ENCODE assay signal across 28 cellular contexts in genomic region chr3:32262201-32262600, GRCh38. TPM values are rescaled to one million over a fixed set of nuclear protein-coding genes. Genes with fewer than 3 reads are reported as not detected.
"Had no signal": no experiment of that assay in that cellular context is flagged by ENCODE, and none has a peak within 500 bp of the region (broad histone marks: within the 10 kb centered on the region; RNA-seq: fewer than 3 reads in every experiment).

No MANE protein-coding gene starts in this region.

- DNase-seq: hypothalamus; immature natural killer cell; kidney; left colon; left lung; lower lobe of right lung; mesendoderm; naive B cell; natural killer cell; pancreas; posterior cingulate gyrus; retina; right cardiac atrium; sigmoid colon; small intestine; spleen; stimulated activated CD4-positive, alpha-beta T cell treated with anti-CD3 and anti-CD28 coated beads, Interleukin-4, amount 100 ng/mL, for 24 hours; stimulated activated naive CD4-positive, alpha-beta T cell; tibial artery; trophoblast cell; upper lobe of right lung had no signal

- H3K4me1 ChIP-seq: left lung, lower lobe of right lung, pancreas, prostate gland, sigmoid colon, spleen, suprapubic skin, tibial artery, upper lobe of right lung had no signal

- H3K27me3 Mint-ChIP-seq: stimulated activated naive CD8-positive, alpha-beta T cell treated with anti-CD3 and anti-CD28 coated beads, Interleukin-15, Interleukin-2, amounts not matched to agents 100 ng/mL and 50 ng/mL, for 24 hours had no signal

- H3K4me1 Mint-ChIP-seq: mesothelial cell of epicardium; naive B cell; stimulated activated effector memory CD8-positive, alpha-beta T cell treated with anti-CD3 and anti-CD28 coated beads, Interleukin-12 subunit alpha, Interleukin-12 subunit beta, amount 100 ng/mL, for 72 hours had no signal

- ATAC-seq: left colon; left lung; lower lobe of right lung; natural killer cell; pancreas; right cardiac atrium; stimulated activated effector memory CD8-positive, alpha-beta T cell treated with anti-CD3 and anti-CD28 coated beads, Interleukin-12 subunit alpha, Interleukin-12 subunit beta, amount 100 ng/mL, for 72 hours; upper lobe of right lung had no signal

- H3K27ac ChIP-seq: left lung, lower lobe of right lung, pancreas, prostate gland, sigmoid colon, spleen, suprapubic skin, thoracic aorta, tibial artery, upper lobe of right lung had no signal

- H3K27ac Mint-ChIP-seq: immature natural killer cell; mesothelial cell of epicardium; naive B cell; natural killer cell; stimulated activated effector memory CD8-positive, alpha-beta T cell treated with anti-CD3 and anti-CD28 coated beads, Interleukin-12 subunit alpha, Interleukin-12 subunit beta, amount 100 ng/mL, for 72 hours; stimulated activated naive CD8-positive, alpha-beta T cell treated with anti-CD3 and anti-CD28 coated beads, Interleukin-15, Interleukin-2, amounts not matched to agents 100 ng/mL and 50 ng/mL, for 24 hours had no signal

- H3K9me3 Mint-ChIP-seq: immature natural killer cell; natural killer cell; stimulated activated effector memory CD8-positive, alpha-beta T cell treated with anti-CD3 and anti-CD28 coated beads, Interleukin-12 subunit alpha, Interleukin-12 subunit beta, amount 100 ng/mL, for 72 hours; stimulated activated naive CD8-positive, alpha-beta T cell treated with anti-CD3 and anti-CD28 coated beads, Interleukin-15, Interleukin-2, amounts not matched to agents 100 ng/mL and 50 ng/mL, for 24 hours had no signal

- H3K4me3 ChIP-seq: left lung, lower lobe of right lung, pancreas, prostate gland, sigmoid colon, spleen, suprapubic skin, thoracic aorta, tibial artery, upper lobe of right lung had no signal

- H3K9me3 ChIP-seq: left lung, lower lobe of right lung, pancreas, prostate gland, sigmoid colon, spleen, suprapubic skin, thoracic aorta, tibial artery, upper lobe of right lung had no signal

- H3K36me3 Mint-ChIP-seq: immature natural killer cell; naive B cell; natural killer cell; stimulated activated effector memory CD8-positive, alpha-beta T cell treated with anti-CD3 and anti-CD28 coated beads, Interleukin-12 subunit alpha, Interleukin-12 subunit beta, amount 100 ng/mL, for 72 hours had no signal

- H3K27me3 ChIP-seq: left lung, pancreas, sigmoid colon, suprapubic skin, tibial artery, upper lobe of right lung had no signal

- H3K36me3 ChIP-seq: left lung, lower lobe of right lung, pancreas, prostate gland, sigmoid colon, spleen, suprapubic skin, thoracic aorta, tibial artery, upper lobe of right lung had no signal

- H3K4me3 Mint-ChIP-seq: immature natural killer cell; mesothelial cell of epicardium; naive B cell; natural killer cell; stimulated activated effector memory CD8-positive, alpha-beta T cell treated with anti-CD3 and anti-CD28 coated beads, Interleukin-12 subunit alpha, Interleukin-12 subunit beta, amount 100 ng/mL, for 72 hours; stimulated activated naive CD8-positive, alpha-beta T cell treated with anti-CD3 and anti-CD28 coated beads, Interleukin-15, Interleukin-2, amounts not matched to agents 100 ng/mL and 50 ng/mL, for 24 hours had no signal

RNA-seq across cellular contexts. Expression of gene CMTM8, which starts 23.7 kb away (rescaled TPM):
- polyA plus RNA-seq: neural cell had no signal
